ENCODE assay signal across 28 cellular contexts in genomic region chr15:51289290-51289689, GRCh38. TPM values are rescaled to one million over a fixed set of nuclear protein-coding genes. Genes with fewer than 3 reads are reported as not detected.
"Had no signal": no experiment of that assay in that cellular context is flagged by ENCODE, and none has a peak within 500 bp of the region (broad histone marks: within the 10 kb centered on the region; RNA-seq: fewer than 3 reads in every experiment).

No MANE protein-coding gene starts in this region.

- H3K27ac ChIP-seq: left lung, lower lobe of right lung, neural progenitor cell, neutrophil, ovary, right atrium auricular region, right lobe of liver, tibial nerve, upper lobe of left lung, vagina had no signal

- H3K27me3 ChIP-seq: left lung, neural progenitor cell, neutrophil, ovary, right atrium auricular region, right lobe of liver, tibial nerve, upper lobe of left lung, vagina had no signal

- H3K4me3 ChIP-seq: left lung, lower lobe of right lung, neural progenitor cell, ovary, right atrium auricular region, right lobe of liver, smooth muscle cell, tibial nerve, upper lobe of left lung, vagina had no signal

- H3K9me3 ChIP-seq: left lung, lower lobe of right lung, neutrophil, ovary, right atrium auricular region, right lobe of liver, tibial nerve, upper lobe of left lung, vagina had no signal

- H3K4me2 ChIP-seq: neural progenitor cell, smooth muscle cell had no signal

- H3K36me3 ChIP-seq: left lung, lower lobe of right lung, neural progenitor cell, neutrophil, ovary, right atrium auricular region, right lobe of liver, tibial nerve, upper lobe of left lung, vagina had no signal

- H3K4me1 ChIP-seq: lower lobe of right lung, neural progenitor cell, right atrium auricular region, right lobe of liver, tibial nerve, upper lobe of left lung, vagina had no signal

- H3K9ac ChIP-seq: neural progenitor cell had no signal

- ATAC-seq: left lung; naive thymus-derived CD8-positive, alpha-beta T cell; stimulated activated memory B cell treated with anti-CD40 and anti-IgM and Interleukin-4, amounts not matched to agents 10 μg/mL and 1 μg/mL and 100 μg/mL, for 72 hours; stimulated activated naive CD8-positive, alpha-beta T cell treated with anti-CD3 and anti-CD28 coated beads, Interleukin-15, amount 100 ng/mL, for 72 hours had no signal

- DNase-seq: hippocampal formation; kidney; left lung; lower lobe of right lung; mammary epithelial cell; mesenchymal stem cell; naive thymus-derived CD8-positive, alpha-beta T cell; occipital lobe; ovary; right lobe of liver; stimulated activated CD4-positive, alpha-beta T cell treated with anti-CD3 and anti-CD28 coated beads, Interleukin-1b, Interleukin-23, amount 100 ng/mL, for 48 hours; stimulated activated CD4-positive, alpha-beta T cell treated with anti-CD3 and anti-CD28 coated beads, Interleukin-2, amount 100 ng/mL, for 48 hours; stimulated activated CD4-positive, alpha-beta T cell treated with anti-CD3 and anti-CD28 coated beads, Interleukin-4, amount 100 ng/mL, for 4 hours; stimulated activated CD8-positive, alpha-beta memory T cell treated with anti-CD3 and anti-CD28 coated beads, Interleukin-4, amount 100 ng/mL, for 48 hours; stimulated activated naive CD4-positive, alpha-beta T cell treated with Interleukin-2 at 50 U/mL for 16 hours; stimulated activated naive CD8-positive, alpha-beta T cell treated with anti-CD3 and anti-CD28 coated beads, Interleukin-15, amount 100 ng/mL, for 72 hours; substantia nigra; upper lobe of left lung had no signal

- H2AFZ ChIP-seq: neural progenitor cell had no signal

RNA-seq across cellular contexts. Expression of gene CYP19A1, which starts 49.1 kb away (rescaled TPM):
- total RNA-seq: naive thymus-derived CD8-positive, alpha-beta T cell; progenitor cell of endocrine pancreas; pulmonary artery endothelial cell; renal cortical epithelial cell; right lobe of liver; smooth muscle cell had no signal
- polyA plus RNA-seq: naive thymus-derived CD8-positive, alpha-beta T cell; smooth muscle cell had no signal

RNA-seq across cellular contexts. Expression of gene GLDN, which starts 52.2 kb away (rescaled TPM):
- total RNA-seq: naive thymus-derived CD8-positive, alpha-beta T cell; pulmonary artery endothelial cell; renal cortical epithelial cell had no signal
- polyA plus RNA-seq: mammary epithelial cell; naive thymus-derived CD8-positive, alpha-beta T cell had no signal
